8 cellular contexts compared by ENCODE assay signal in the genomic region with DNA sequence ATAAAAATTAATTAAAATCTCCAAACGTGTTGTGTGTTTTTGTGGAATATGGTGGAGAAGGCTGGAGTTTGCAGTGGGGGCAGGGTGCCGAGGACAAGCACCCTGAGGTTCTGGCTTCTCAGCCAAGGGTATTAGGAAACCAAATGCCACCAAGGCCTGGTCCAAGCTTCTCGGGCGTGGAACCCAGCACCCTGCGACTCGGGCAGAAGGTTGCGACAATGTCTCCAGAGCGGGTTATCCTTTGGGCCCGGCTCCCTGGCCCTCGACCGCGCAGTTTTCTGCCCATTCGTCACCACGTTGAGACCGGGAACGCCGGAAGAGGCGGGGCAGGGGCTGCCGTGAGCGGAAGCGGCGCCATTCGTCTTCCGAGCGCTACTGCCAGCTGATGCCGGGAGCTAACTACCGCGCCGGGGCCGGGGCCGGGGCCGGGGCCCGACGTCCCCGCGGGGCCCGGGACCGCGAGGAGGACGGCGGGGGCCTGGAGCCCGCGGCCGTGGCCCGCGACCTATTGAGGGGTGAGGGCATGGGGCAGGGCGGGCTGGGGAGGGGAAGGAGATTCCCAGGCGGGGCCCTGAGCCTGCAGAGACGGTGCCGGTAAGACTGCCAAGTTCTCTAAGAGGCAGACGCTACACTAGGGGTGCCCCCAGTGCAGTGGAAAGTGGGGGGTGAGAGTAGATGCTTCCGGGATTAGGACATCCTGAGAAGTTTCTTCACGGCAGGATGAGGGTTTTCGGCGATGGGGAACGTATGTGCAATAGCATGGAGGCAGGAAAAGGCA. TPM values are rescaled to one million over a fixed set of nuclear protein-coding genes. Genes with fewer than 3 reads are reported as not detected.
DNase-seq lines count a peak whose midpoint lies in the region; ATAC-seq and TF ChIP-seq lines count a peak whose summit lies in the region.

A gene with protein sequence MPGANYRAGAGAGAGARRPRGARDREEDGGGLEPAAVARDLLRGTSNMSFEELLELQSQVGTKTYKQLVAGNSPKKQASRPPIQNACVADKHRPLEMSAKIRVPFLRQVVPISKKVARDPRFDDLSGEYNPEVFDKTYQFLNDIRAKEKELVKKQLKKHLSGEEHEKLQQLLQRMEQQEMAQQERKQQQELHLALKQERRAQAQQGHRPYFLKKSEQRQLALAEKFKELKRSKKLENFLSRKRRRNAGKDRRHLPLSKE (plus strand): TSS at position 354 of the 778 bp plus-strand sequence. CDS start 32 bp downstream, at position 386.

- H3K36me3 Mint-ChIP-seq in type B pancreatic cell, result peaks cover 28% of the 10 kb centered on the region

- peak within 1 kb of the TSS; percentile 98 for H3K4me3 Mint-ChIP-seq in type B pancreatic cell

- 1% methylated on average over 19 to 56 of the region's 56 CpGs for WGBS in adrenal gland, 4 donors
- WGBS in heart right ventricle, 2 donors, result 1% methylated on average over 56 of the region's 56 CpGs

- no peaks in the 10 kb centered on the region for H3K9me3 Mint-ChIP-seq in type B pancreatic cell

- no peaks in the 10 kb centered on the region for H3K9me3 ChIP-seq in adrenal gland (replicated peaks in 1 of 3)
- H3K9me3 ChIP-seq in heart right ventricle, result no peaks in the 10 kb centered on the region

- peaks cover 19 to 38% of the 10 kb centered on the region in 2 donors for H3K4me1 ChIP-seq in adrenal gland (replicated peaks in 1 of 2)
- H3K4me1 ChIP-seq in heart right ventricle, result peaks cover 5 to 67% (median 45%) of the 10 kb centered on the region in 9 donors

- peak within 1 kb of the TSS; percentile 84 for H3K27ac Mint-ChIP-seq in type B pancreatic cell

- H3K27me3 ChIP-seq in adrenal gland (no peaks in the 10 kb centered on the region), heart right ventricle (no peaks in the 10 kb centered on the region)

- H3K4me3 ChIP-seq in adrenal gland (peak within 1 kb of the TSS; percentile 76 to 99 (median 91)), heart right ventricle (peak within 1 kb of the TSS; percentile 86 to 99 (median 94))

- H3K4me1 Mint-ChIP-seq in type B pancreatic cell (ENCODE audit: unreplicated experiment), result peaks cover 10% of the 10 kb centered on the region

- H3K27me3 Mint-ChIP-seq in type B pancreatic cell, result no peaks in the 10 kb centered on the region

- H3K36me3 ChIP-seq in adrenal gland (replicated peaks in 1 of 2), result peaks cover 0 to 51% of the 10 kb centered on the region in 2 donors
- H3K36me3 ChIP-seq in heart right ventricle, result peaks cover 0 to 77% (median 34%) of the 10 kb centered on the region in 9 donors

- no peak for TF ChIP-seq CTCF in adrenal gland (IDR thresholded peaks at IDR 0.05)
- TF ChIP-seq CTCF in heart right ventricle (IDR thresholded peaks at IDR 0.05), result no peak
- TF ChIP-seq CTCF in type B pancreatic cell (conservative IDR thresholded peaks at IDR 0.05), result no peak

- peak; percentile 71 to 91 (median 84) for ATAC-seq in heart right ventricle

- intact Hi-C loops in adrenal gland (cut with DNase I) (no loop called here), heart right ventricle (cut with DNase I) (loop anchor here in 1 of 10 donors (5.0 kb wide), 1 partner anchor 36 kb away; a partner anchor contains a TSS), posterior vena cava (cut with DNase I) (no loop called here)

- H3K27ac ChIP-seq in adrenal gland, result peak within 1 kb of the TSS; percentile 77 to 97 (median 84)
- H3K27ac ChIP-seq in heart right ventricle, result peak within 1 kb of the TSS; percentile 64 to 97 (median 90)

- DNase-seq in DMS79 (lab: John Stamatoyannopoulos, UW) (peak; percentile 54), H4 (ENCODE audit: low spot score) (peak; percentile 72), MV-4-11 (lab: John Stamatoyannopoulos, UW) (peak; percentile 71), T-helper 1 cell (peak; percentile 25 to 61 (median 50)), adrenal gland (peak; percentile 78 to 86 (median 82)), heart right ventricle (peak; percentile 77 to 85), posterior vena cava (ENCODE audit: low spot score) (peak; percentile 95), type B pancreatic cell (ENCODE audit: extremely low spot score, unreplicated experiment) (peak; percentile 81)

- peak in 1 of 2 donors; percentile 57 for TF ChIP-seq POLR2A in adrenal gland (IDR thresholded peaks at IDR 0.05)

RNA-seq across cellular contexts. Expression of the gene that starts here (rescaled TPM):
- total RNA-seq in H4 (2014; rRNA removed; shearing (Covaris generic)), result 204 and 205 TPM in 2 replicates
- total RNA-seq in adrenal gland, result 10 to 100 TPM; 37.9 to 81.6 (median 50.7) TPM
- 10 to 100 TPM; 29.6 to 98.2 (median 32.1) TPM for polyA plus RNA-seq in adrenal gland
- total RNA-seq in heart right ventricle, result 10 to 100 TPM; 21.4 to 35.3 (median 25.6) TPM
- 10 to 100 TPM; 19.4 to 43.6 TPM for polyA plus RNA-seq in heart right ventricle
- total RNA-seq in posterior vena cava, result 10 to 100 TPM; 40.0 to 40.1 TPM
- total RNA-seq in type B pancreatic cell (ENCODE audit: low replicate concordance), result 51.7 and 56.7 TPM in 2 replicates

Comparison
In these comparisons a context has a peak if more than half of its experiments do, and no peak if none do; other contexts are left out.
1. Peak in every context shown above with its lines: DNase-seq, ATAC-seq, H3K4me3 ChIP-seq and H3K27ac ChIP-seq.